In the genomic region with DNA sequence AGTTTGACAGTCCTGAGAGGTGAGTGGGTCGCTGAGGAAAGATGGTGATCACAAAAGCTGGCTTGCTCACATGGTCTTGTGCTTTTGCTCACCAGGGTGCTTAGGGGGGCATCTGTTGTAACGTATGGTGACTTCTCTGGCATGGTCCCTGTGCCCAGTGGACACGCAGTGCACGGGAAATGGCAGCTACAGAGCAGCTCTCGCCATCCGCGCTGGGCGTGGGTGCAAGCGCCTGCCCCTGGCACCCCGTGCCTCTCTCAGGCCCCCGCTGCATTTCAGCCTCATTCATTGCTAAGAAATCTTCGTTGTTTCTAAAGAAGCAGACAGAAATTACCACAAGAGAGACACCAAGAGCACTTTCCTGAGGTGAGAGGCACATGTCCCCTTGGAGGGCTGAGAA, we compare ENCODE assay signal across 29 cellular contexts.
"Had no signal": no experiment of that assay in that cellular context is flagged by ENCODE, and none has a peak within 500 bp of the region (broad histone marks: within the 10 kb centered on the region; RNA-seq: fewer than 3 reads in every experiment).

No MANE protein-coding gene starts in this region.

- H3K4me1 ChIP-seq: esophagus muscularis mucosa, foreskin keratinocyte, gastroesophageal sphincter, heart left ventricle, prostate gland, right atrium auricular region, suprapubic skin, transverse colon, upper lobe of right lung, uterus had no signal

- H3K27ac ChIP-seq: esophagus muscularis mucosa, foreskin keratinocyte, gastroesophageal sphincter, heart left ventricle, hepatocyte, prostate gland, right atrium auricular region, suprapubic skin, transverse colon, upper lobe of right lung, uterus had no signal

- ATAC-seq: foreskin keratinocyte; gastroesophageal sphincter; heart left ventricle; left lobe of liver; naive thymus-derived CD4-positive, alpha-beta T cell; sciatic nerve; stimulated activated naive CD8-positive, alpha-beta T cell treated with anti-CD3 and anti-CD28 coated beads, Interleukin-15, amount 100 ng/mL, for 72 hours; upper lobe of right lung had no signal

- H3K4me1 Mint-ChIP-seq: memory B cell; nephron; stimulated activated naive CD8-positive, alpha-beta T cell treated with anti-CD3 and anti-CD28 coated beads, Interleukin-15, amount 100 ng/mL, for 72 hours had no signal

- H3K36me3 Mint-ChIP-seq: memory B cell; naive thymus-derived CD4-positive, alpha-beta T cell had no signal

- H3K4me3 Mint-ChIP-seq: dendritic cell treated with granulocyte-macrophage colony-stimulating factor and Interleukin-4, amounts not matched to agents 40 ng/mL and 50 ng/mL, for 4 days; memory B cell; mesothelial cell of epicardium; naive thymus-derived CD4-positive, alpha-beta T cell; nephron; stimulated activated naive CD8-positive, alpha-beta T cell treated with anti-CD3 and anti-CD28 coated beads, Interleukin-15, amount 100 ng/mL, for 72 hours had no signal

- H3K36me3 ChIP-seq: esophagus muscularis mucosa, gastroesophageal sphincter, heart left ventricle, prostate gland, right atrium auricular region, suprapubic skin, transverse colon, upper lobe of right lung, uterus had no signal

- H3K27me3 ChIP-seq: esophagus muscularis mucosa, foreskin keratinocyte, gastroesophageal sphincter, heart left ventricle, hepatocyte, right atrium auricular region, suprapubic skin, transverse colon, upper lobe of right lung, uterus had no signal

- H3K27ac Mint-ChIP-seq: dendritic cell treated with granulocyte-macrophage colony-stimulating factor and Interleukin-4, amounts not matched to agents 40 ng/mL and 50 ng/mL, for 4 days; mesothelial cell of epicardium; nephron; stimulated activated naive CD8-positive, alpha-beta T cell treated with anti-CD3 and anti-CD28 coated beads, Interleukin-15, amount 100 ng/mL, for 72 hours had no signal

- H3K27me3 Mint-ChIP-seq: dendritic cell treated with granulocyte-macrophage colony-stimulating factor and Interleukin-4, amounts not matched to agents 40 ng/mL and 50 ng/mL, for 4 days; memory B cell; stimulated activated naive CD8-positive, alpha-beta T cell treated with anti-CD3 and anti-CD28 coated beads, Interleukin-15, amount 100 ng/mL, for 72 hours had no signal

- H3K9me3 Mint-ChIP-seq: dendritic cell treated with granulocyte-macrophage colony-stimulating factor and Interleukin-4, amounts not matched to agents 40 ng/mL and 50 ng/mL, for 4 days; memory B cell; mesothelial cell of epicardium; naive thymus-derived CD4-positive, alpha-beta T cell; nephron; stimulated activated naive CD8-positive, alpha-beta T cell treated with anti-CD3 and anti-CD28 coated beads, Interleukin-15, amount 100 ng/mL, for 72 hours had no signal

- H3K4me3 ChIP-seq: esophagus muscularis mucosa, gastroesophageal sphincter, heart left ventricle, hepatocyte, lung, prostate gland, right atrium auricular region, smooth muscle cell, suprapubic skin, transverse colon, upper lobe of right lung, uterus had no signal

- H3K9me3 ChIP-seq: esophagus muscularis mucosa, gastroesophageal sphincter, heart left ventricle, prostate gland, right atrium auricular region, suprapubic skin, transverse colon, upper lobe of right lung, uterus had no signal

- DNase-seq: effector CD8-positive, alpha-beta T cell; foreskin keratinocyte; heart left ventricle; kidney; naive thymus-derived CD4-positive, alpha-beta T cell; nucleus accumbens; stimulated activated CD4-positive, alpha-beta T cell treated with anti-CD3 and anti-CD28 coated beads, Interleukin-12 subunit alpha, Interleukin-12 subunit beta, amount 100 ng/mL, for 4 hours; stimulated activated CD4-positive, alpha-beta T cell treated with anti-CD3 and anti-CD28 coated beads, Interleukin-1b, Interleukin-23, amount 100 ng/mL, for 48 hours; stimulated activated CD4-positive, alpha-beta T cell treated with anti-CD3 and anti-CD28 coated beads, Interleukin-4, amount 100 ng/mL, for 1 hour; stimulated activated CD8-positive, alpha-beta memory T cell treated with anti-CD3 and anti-CD28 coated beads, Interleukin-4, amount 100 ng/mL, for 48 hours; stimulated activated naive CD4-positive, alpha-beta T cell; stimulated activated naive CD8-positive, alpha-beta T cell treated with anti-CD3 and anti-CD28 coated beads, Interleukin-15, amount 100 ng/mL, for 72 hours; transverse colon; upper lobe of right lung; uterus had no signal
